Comparison of ENCODE assay signal across 7 cellular contexts in genomic region chr5:81971694-81972495, GRCh38.
DNase-seq lines count a peak whose midpoint lies in the region; ATAC-seq and TF ChIP-seq lines count a peak whose summit lies in the region.

TSS of gene ATG10 (plus strand) at chr5:81972023. CDS start at chr5:81987571, 15,548 bp downstream.

- no peak for TF ChIP-seq CTCF in retinal pigment epithelial cell (conservative IDR thresholded peaks at IDR 0.05; ENCODE audit: low read depth, low read length)

- peak; percentile 88 for ATAC-seq in GM18508 (IDR thresholded peaks at IDR 0.05; ENCODE audit: insufficient read depth, unreplicated experiment)
- peak; percentile 93 for ATAC-seq in HG02981 (IDR thresholded peaks at IDR 0.05; ENCODE audit: unreplicated experiment)

- DNase-seq in NCI-H2029 (lab: John Stamatoyannopoulos, UW) (peak; percentile 88), T-helper 9 cell (peak; percentile 78), astrocyte of the hippocampus (ENCODE audit: low read depth, low spot score) (peak; percentile 99), hippocampal formation (lab: John Stamatoyannopoulos, UW) (peak; percentile 95), retinal pigment epithelial cell (ENCODE audit: low read depth) (peak; percentile 73)

- H3K4me3 ChIP-seq in retinal pigment epithelial cell (ENCODE audit: low read length), result peak within 1 kb of the TSS; percentile 92

Comparison
In these comparisons a context has a peak if more than half of its experiments do, and no peak if none do; other contexts are left out.
1. Peak in every context shown above with its lines: DNase-seq, ATAC-seq and H3K4me3 ChIP-seq.